8 cellular contexts compared by ENCODE assay signal in the genomic region with DNA sequence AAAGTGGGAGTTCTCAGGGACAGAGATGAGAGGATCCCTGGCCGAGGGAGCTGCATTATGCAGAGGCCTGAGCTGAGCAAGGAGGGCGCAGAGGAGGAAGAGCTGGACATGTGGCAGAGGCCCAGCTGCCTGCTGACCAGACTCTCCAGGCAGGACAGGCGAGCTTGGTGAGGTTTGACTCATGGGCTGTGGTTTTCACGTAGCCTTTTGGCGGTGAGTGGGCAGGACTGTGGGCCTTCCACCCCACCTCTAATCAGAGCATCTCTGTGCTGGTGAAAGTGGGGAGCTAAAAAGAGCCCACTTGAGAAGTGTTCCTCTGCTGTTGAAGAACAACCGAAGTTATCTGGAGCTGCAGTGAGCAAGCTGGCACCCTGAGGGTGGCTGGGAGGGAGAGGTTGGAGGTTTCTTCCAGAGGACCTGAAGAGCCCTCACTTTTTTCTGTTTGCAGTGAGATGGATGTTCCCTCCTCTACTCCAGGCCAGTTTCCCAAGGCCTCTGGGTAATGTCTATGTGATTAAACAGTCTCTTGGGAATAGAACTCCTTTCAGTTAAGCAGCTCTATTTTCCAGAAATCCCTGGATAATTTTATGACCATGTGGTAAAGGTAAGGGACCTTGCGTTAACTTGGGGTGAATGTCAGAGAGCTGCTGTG. TPM values are rescaled to one million over a fixed set of nuclear protein-coding genes. Genes with fewer than 3 reads are reported as not detected.
A peak's percentile ranks its signal among the peaks of the same experiment; 100 is the strongest.
DNase-seq lines count a peak whose midpoint lies in the region; ATAC-seq, FAIRE-seq and TF ChIP-seq lines count a peak whose summit lies in the region.

No MANE protein-coding gene starts in this region.

- peak in 1 of 4 experiments; percentile 18 for DNase-seq in K562 (ENCODE audit: extremely low read depth in 1 of 4, low spot score in 3 of 4)
- peak; percentile 80 for DNase-seq in kidney
- DNase-seq in stromal cell of bone marrow (ENCODE audit: low read depth): peak; percentile 79
- no peak for DNase-seq in activated CD4-positive, alpha-beta T cell treated with anti-CD3 and anti-CD28 coated beads for 36 hours
- DNase-seq in SIG-M5 (lab: John Stamatoyannopoulos, UW): no peak
- no peak for DNase-seq in stimulated activated naive CD8-positive, alpha-beta T cell treated with anti-CD3 and anti-CD28 coated beads, Interleukin-15, amount 100 ng/mL, for 72 hours

- peaks cover 11% of the 10 kb centered on the region for H3K27me3 Mint-ChIP-seq in activated CD4-positive, alpha-beta T cell treated with anti-CD3 and anti-CD28 coated beads for 36 hours
- peaks cover 50% of the 10 kb centered on the region for H3K27me3 Mint-ChIP-seq in stimulated activated naive CD8-positive, alpha-beta T cell treated with anti-CD3 and anti-CD28 coated beads, Interleukin-15, amount 100 ng/mL, for 72 hours

- CTCF ChIA-PET in HEK293 (lab: Yijun Ruan, JAX): interaction anchor here (1.2 to 1.6 kb wide), 2 partner anchors 89 to 513 kb away, joined by 3 to 6 read pairs; no protein-coding TSS in a partner anchor
- CTCF ChIA-PET in K562 (lab: Yijun Ruan, JAX; ENCODE audit: low intra/inter-chr PET ratio): no interaction called here
- CTCF ChIA-PET in activated CD4-positive, alpha-beta T cell treated with anti-CD3 and anti-CD28 coated beads for 36 hours (lab: Charles Lee): interaction anchor here (0.6 to 1.2 kb wide), 2 partner anchors 39 to 522 kb away, joined by 3 to 4 read pairs; no protein-coding TSS in a partner anchor

- no peak for TF ChIP-seq RAD21 in K562 (CRISPR knock-in tag; conservative IDR thresholded peaks at IDR 0.05 in 1 of 2, IDR thresholded peaks at IDR 0.05 in 1 of 2)

- peak overlapping the region; percentile 18; the same call in 1 of the 2 replicates for H3K4me2 ChIP-seq in K562 (ENCODE audit: insufficient read depth, low read length)

- peaks cover 2% of the 10 kb centered on the region for H3K9me1 ChIP-seq in K562 (ENCODE audit: control insufficient read depth, insufficient read depth, low read length)

- H3K27ac Mint-ChIP-seq in activated CD4-positive, alpha-beta T cell treated with anti-CD3 and anti-CD28 coated beads for 36 hours: no peak overlapping the region
- H3K27ac Mint-ChIP-seq in stimulated activated naive CD8-positive, alpha-beta T cell treated with anti-CD3 and anti-CD28 coated beads, Interleukin-15, amount 100 ng/mL, for 72 hours: no peak overlapping the region

- POLR2A ChIA-PET in HEK293 (lab: Yijun Ruan, JAX): interaction anchor here (0.5 to 1.5 kb wide), 5 partner anchors 10 to 129 kb away, joined by 3 to 4 read pairs (median 3); no protein-coding TSS in a partner anchor
- POLR2A ChIA-PET in K562 (lab: Yijun Ruan, JAX): interaction anchor here (0.6 to 3.6 kb wide), 3 partner anchors 10 to 169 kb away, joined by 4 to 16 read pairs (median 7); no protein-coding TSS in a partner anchor
- POLR2A ChIA-PET in activated CD4-positive, alpha-beta T cell treated with anti-CD3 and anti-CD28 coated beads for 36 hours (lab: Charles Lee): no interaction called here

- no peak for TF ChIP-seq CTCF in HEK293 (tag by site-specific recombination; IDR thresholded peaks at IDR 0.05)
- no peak for TF ChIP-seq CTCF in K562 (IDR thresholded peaks at IDR 0.05 in 2 of 3, conservative IDR thresholded peaks at IDR 0.05 in 1 of 3; ENCODE audit: insufficient read depth in 2 of 3, low read depth in 1 of 3, low read length in 3 of 3)
- no peak for TF ChIP-seq CTCF in kidney (IDR thresholded peaks at IDR 0.05; ENCODE audit: borderline replicate concordance, extremely low read depth, insufficient read depth)

- no peak overlapping the region for H3K4me3 Mint-ChIP-seq in activated CD4-positive, alpha-beta T cell treated with anti-CD3 and anti-CD28 coated beads for 36 hours
- H3K4me3 Mint-ChIP-seq in stimulated activated naive CD8-positive, alpha-beta T cell treated with anti-CD3 and anti-CD28 coated beads, Interleukin-15, amount 100 ng/mL, for 72 hours: no peak overlapping the region

- H3K4me1 ChIP-seq in HEK293 (ENCODE audit: control insufficient read depth, insufficient read depth, low read length): peaks cover 16% of the 10 kb centered on the region
- peaks cover 12 to 28% of the 10 kb centered on the region in 2 experiments; a peak in 4 of 5 replicates for H3K4me1 ChIP-seq in K562 (replicated peaks in 1 of 2; ENCODE audit: control insufficient read depth in 2 of 2, insufficient read depth in 2 of 2, low read length in 2 of 2)
- peaks cover 9 to 21% of the 10 kb centered on the region in 2 donors for H3K4me1 ChIP-seq in kidney (ENCODE audit: control insufficient read depth in 1 of 2, insufficient read depth in 1 of 2, low read depth in 1 of 2, low read length in 2 of 2)

- FAIRE-seq in K562 (lab: Jason Lieb, UNC) (no peak), kidney (lab: Jason Lieb, UNC) (no peak)

- TF ChIP-seq POLR2A in K562 (conservative IDR thresholded peaks at IDR 0.05): no peak

- H3K9me3 ChIP-seq in HEK293 (ENCODE audit: control insufficient read depth, insufficient read depth, low read depth, low read length) (no peaks in the 10 kb centered on the region), K562 (replicated peaks; ENCODE audit: control insufficient read depth, insufficient read depth, low read depth, low read length) (no peaks in the 10 kb centered on the region), kidney (ENCODE audit: control insufficient read depth in 1 of 2, low read length in 2 of 2) (no peaks in the 10 kb centered on the region)

- H3K9me3 Mint-ChIP-seq in activated CD4-positive, alpha-beta T cell treated with anti-CD3 and anti-CD28 coated beads for 36 hours (ENCODE audit: low read depth): no peaks in the 10 kb centered on the region
- no peaks in the 10 kb centered on the region for H3K9me3 Mint-ChIP-seq in stimulated activated naive CD8-positive, alpha-beta T cell treated with anti-CD3 and anti-CD28 coated beads, Interleukin-15, amount 100 ng/mL, for 72 hours

- H3K36me3 ChIP-seq in HEK293 (ENCODE audit: control insufficient read depth in 2 of 2, insufficient read depth in 1 of 2, low read length in 2 of 2): no peaks in the 10 kb centered on the region; a peak in 1 of 3 replicates
- H3K36me3 ChIP-seq in K562 (ENCODE audit: control insufficient read depth, insufficient read depth, low read length): 0 out of 3 replicates have a peak, but pooled peaks cover 4% of the 10 kb centered on the region
- H3K36me3 ChIP-seq in kidney (ENCODE audit: control insufficient read depth in 1 of 2, insufficient read depth in 2 of 2, low read length in 2 of 2): peaks cover 0 to 3% of the 10 kb centered on the region in 2 donors

- peak; percentile 49 for ATAC-seq in K562
- ATAC-seq in activated CD4-positive, alpha-beta T cell treated with anti-CD3 and anti-CD28 coated beads for 36 hours: no peak
- ATAC-seq in HG02678 (IDR thresholded peaks at IDR 0.05; ENCODE audit: unreplicated experiment): no peak
- no peak for ATAC-seq in stimulated activated naive CD8-positive, alpha-beta T cell treated with anti-CD3 and anti-CD28 coated beads, Interleukin-15, amount 100 ng/mL, for 72 hours

- in situ Hi-C loops in K562 (cut with MboI): loop anchor here (10.0 kb wide), 1 partner anchor 144 kb away; no protein-coding TSS in a partner anchor

- no TSS peak for BruUV-seq in K562 (replicated peaks; lab: Mats Ljungman, UMichigan)

- intact Hi-C loops in K562 (cut with micrococcal nuclease): no loop called here
- intact Hi-C loops in kidney (cut with DNase I): no loop called here
- intact Hi-C loops in activated CD4-positive, alpha-beta T cell treated with anti-CD3 and anti-CD28 coated beads for 36 hours (cut with DNase I, micrococcal nuclease): no loop called here

- peaks cover 15% of the 10 kb centered on the region; the same call in 1 of the 2 replicates for H4K20me1 ChIP-seq in K562 (replicated peaks; ENCODE audit: control insufficient read depth, insufficient read depth, low read length)

- no peak for TF ChIP-seq EP300 in K562 (IDR thresholded peaks at IDR 0.05; ENCODE audit: low read length)

- H3K4me1 Mint-ChIP-seq in activated CD4-positive, alpha-beta T cell treated with anti-CD3 and anti-CD28 coated beads for 36 hours: no peaks in the 10 kb centered on the region
- peaks cover 4% of the 10 kb centered on the region for H3K4me1 Mint-ChIP-seq in stimulated activated naive CD8-positive, alpha-beta T cell treated with anti-CD3 and anti-CD28 coated beads, Interleukin-15, amount 100 ng/mL, for 72 hours

- H3K4me3 ChIP-seq in HEK293 (ENCODE audit: low read depth, low read length) (no peak overlapping the region), K562 (no peak overlapping the region), kidney (ENCODE audit: low read length in 2 of 2) (no peak overlapping the region)

- no peak overlapping the region for H2AFZ ChIP-seq in K562 (ENCODE audit: low read depth, low read length)

- no peaks in the 10 kb centered on the region for H3K36me3 Mint-ChIP-seq in activated CD4-positive, alpha-beta T cell treated with anti-CD3 and anti-CD28 coated beads for 36 hours (ENCODE audit: low read depth)

- WGBS in K562 (ENCODE audit: insufficient coverage, low coverage, missing lambda C conversion rate): 46% methylated on average over 7 of the region's 7 CpGs

- no peaks in the 10 kb centered on the region for H3K27me3 ChIP-seq in K562 (ENCODE audit: control insufficient read depth in 2 of 2, insufficient read depth in 2 of 2, low read length in 2 of 2)

- H3K79me2 ChIP-seq in K562 (ENCODE audit: control insufficient read depth, insufficient read depth, low read length): peaks cover 22% of the 10 kb centered on the region

- no peak overlapping the region for H3K27ac ChIP-seq in HEK293 (ENCODE audit: extremely low read depth, low read depth, low read length)
- no peak overlapping the region; the same call in 2 of the 3 replicates for H3K27ac ChIP-seq in K562 (ENCODE audit: extremely low read depth, low read depth, low read length)
- peak overlapping the region; percentile 9 to 71 for H3K27ac ChIP-seq in kidney (ENCODE audit: low read depth in 2 of 2, low read length in 2 of 2)

- H3K9ac ChIP-seq in K562 (ENCODE audit: insufficient read depth in 1 of 2, low read depth in 2 of 2, low read length in 2 of 2) (peak overlapping the region; percentile 9 to 63; a peak in 1 of 4 replicates), kidney (ENCODE audit: low read length in 2 of 2) (no peak overlapping the region)

RNA-seq across cellular contexts. Expression of a gene that starts 11.9 kb away (rescaled TPM):
- 57.2 and 65.1 TPM in 2 replicates for total RNA-seq in K562 (2011; cell fraction: chromatin; rRNA removed; ENCODE audit: low replicate concordance)
- 32.2 and 33.7 TPM in 2 replicates for total RNA-seq in K562 (2011; cell fraction: nucleolus; rRNA removed)
- total RNA-seq in K562 (2011; cell fraction: nucleoplasm; rRNA removed): 38.0 and 45.9 TPM in 2 replicates
- total RNA-seq in K562 (2014; rRNA removed): 8.7 and 8.9 TPM in 2 replicates
- total RNA-seq in K562 (2014; rRNA removed; fragmentation: Illumina TruSeq; extraction: Trizol): 5.8 and 8.3 TPM in 2 replicates
- total RNA-seq in K562 (2015; rRNA removed; fragmentation: Illumina TruSeq; extraction: Trizol): 6.5 and 8.7 TPM in 2 replicates
- 12.9 and 14.0 TPM in 2 replicates for total RNA-seq in K562 (2021)
- polyA plus RNA-seq in K562 (2011; rRNA removed): 8.8 and 10.4 TPM in 2 replicates
- 8.6 and 15.3 TPM in 2 replicates for polyA plus RNA-seq in K562 (2011; cell fraction: cytosol; rRNA removed)
- 28.6 and 45.3 TPM in 2 replicates for polyA plus RNA-seq in K562 (2011; cell fraction: nucleus; rRNA removed)
- 10.2 and 10.7 TPM in 2 replicates for polyA plus RNA-seq in K562 (2012)
- polyA plus RNA-seq in K562 (2014; fragmentation: Illumina TruSeq; extraction: Trizol): 7.4 and 9.0 TPM in 2 replicates
- polyA plus RNA-seq in K562 (2014; fragmentation: Nextera tagmentation; extraction: Ambion mirVana): 1 to 10 TPM; 1.0 to 1.3 TPM
- 9.1 and 10.3 TPM in 2 replicates for polyA plus RNA-seq in K562 (2014; rRNA removed)
- polyA minus RNA-seq in K562 (2011; rRNA and poly(A)+ RNA removed): 16.7 and 22.5 TPM in 2 replicates
- 7.3 and 8.6 TPM in 2 replicates for polyA minus RNA-seq in K562 (2011; cell fraction: cytosol; rRNA and poly(A)+ RNA removed)
- polyA minus RNA-seq in K562 (2011; cell fraction: nucleus; rRNA and poly(A)+ RNA removed): 16.4 and 21.3 TPM in 2 replicates
- 45.4 TPM for total RNA-seq in kidney
- polyA plus RNA-seq in kidney (ENCODE audit: insufficient read depth, low read depth, low replicate concordance): 18.0 TPM
- 1 to 10 TPM; 6.8 to 8.2 TPM for total RNA-seq in activated CD4-positive, alpha-beta T cell treated with anti-CD3 and anti-CD28 coated beads for 36 hours

Comparison
In these comparisons a context has a peak if more than half of its experiments do, and no peak if none do; other contexts are left out.
1. H3K27ac ChIP-seq: peak in kidney (2 of 2); none in HEK293 (single experiment) and K562 (single experiment).
2. DNase-seq: peak in kidney (single experiment) and stromal cell of bone marrow (single experiment); none in activated CD4-positive, alpha-beta T cell treated with anti-CD3 and anti-CD28 coated beads for 36 hours (single experiment), SIG-M5 (single experiment) and stimulated activated naive CD8-positive, alpha-beta T cell treated with anti-CD3 and anti-CD28 coated beads, Interleukin-15, amount 100 ng/mL, for 72 hours (0 of 2).
3. H3K9ac ChIP-seq: peak in K562 (2 of 2); none in kidney (0 of 2).